Comparison of ENCODE assay signal across 1 cellular context in the genomic region with DNA sequence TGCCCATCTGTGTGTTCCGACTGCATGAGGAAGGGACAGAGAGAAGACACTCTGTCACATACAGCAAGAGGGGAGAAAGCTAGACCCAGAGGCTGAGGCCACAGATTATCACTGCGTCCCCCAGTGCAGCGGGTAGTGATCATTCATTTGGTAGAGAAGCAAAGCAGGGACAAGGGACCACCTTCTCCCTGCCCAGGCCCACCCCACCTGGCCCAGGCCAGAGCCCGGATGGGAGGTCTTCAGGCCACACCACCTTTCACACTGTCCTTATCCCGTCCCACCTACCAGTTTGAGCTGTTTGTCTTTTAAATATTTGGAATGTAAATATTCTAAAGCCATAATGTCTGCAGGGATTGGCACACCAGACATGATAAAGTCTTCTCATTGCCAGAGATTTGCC.
TF ChIP-seq lines count a peak whose summit lies in the region.

No MANE protein-coding gene starts in this region.

TF ChIP-seq in endothelial cell of umbilical vein, 7 proteins besides CTCF, POLR2A, EP300 and RAD21 (continued from another document):
- TF ChIP-seq GATA2 (IDR thresholded peaks at IDR 0.05; ENCODE audit: insufficient read depth, insufficient read length, low read depth, low read length) = no peak
- no peak for TF ChIP-seq MYC (IDR thresholded peaks at IDR 0.05; ENCODE audit: low read depth, low read length)
